ENCODE assay signal across 9 cellular contexts in the genomic region with DNA sequence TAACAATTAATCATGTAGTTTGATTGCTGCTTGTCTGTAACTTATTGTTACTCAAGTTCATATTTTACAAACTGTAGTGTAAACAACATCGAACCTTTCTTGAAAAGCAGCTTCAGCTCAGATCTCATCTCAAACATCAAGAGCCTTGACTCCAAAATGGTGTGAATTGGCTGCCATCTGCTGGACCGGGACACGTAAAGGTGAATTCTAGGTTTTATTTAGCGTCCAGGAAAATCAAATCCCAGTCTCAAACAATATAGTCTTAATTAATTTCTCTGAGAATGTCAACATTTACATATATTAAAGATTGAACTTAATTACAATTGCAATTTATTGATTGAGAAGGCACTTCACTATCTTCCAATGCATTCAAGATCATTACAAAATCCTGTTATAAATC.
DNase-seq lines count a peak whose midpoint lies in the region; ATAC-seq, FAIRE-seq and TF ChIP-seq lines count a peak whose summit lies in the region.
"Had no signal": no experiment of that assay in that cellular context is flagged by ENCODE, and none has a peak within 500 bp of the region (broad histone marks: within the 10 kb centered on the region; RNA-seq: fewer than 3 reads in every experiment).

No MANE protein-coding gene starts in this region.

- H3K4me3 ChIP-seq in MM.1S (ENCODE audit: low read length), result no peak overlapping the region
- H3K4me3 ChIP-seq in spleen, result no peak overlapping the region

- H3K9ac ChIP-seq in MM.1S (ENCODE audit: low read length), result no peak overlapping the region

- H3K4me3 Mint-ChIP-seq in immature natural killer cell, result no peak overlapping the region
- H3K4me3 Mint-ChIP-seq: memory B cell had no signal

- TF ChIP-seq POLR2A in spleen (IDR thresholded peaks at IDR 0.05), result no peak

- no peaks in the 10 kb centered on the region for H3K36me3 ChIP-seq in MM.1S (replicated peaks; ENCODE audit: insufficient read depth, low read length)
- H3K36me3 ChIP-seq in spleen, result no peaks in the 10 kb centered on the region

- ATAC-seq in HG03139 (IDR thresholded peaks at IDR 0.05; ENCODE audit: unreplicated experiment), result no peak

- no peaks in the 10 kb centered on the region for H3K36me3 Mint-ChIP-seq in immature natural killer cell
- H3K36me3 Mint-ChIP-seq: memory B cell had no signal

- H3K27ac Mint-ChIP-seq in immature natural killer cell, result no peak overlapping the region
- H3K27ac Mint-ChIP-seq: memory B cell had no signal

- H3K27me3 ChIP-seq in MM.1S (replicated peaks; ENCODE audit: insufficient read depth, low read length), result no peaks in the 10 kb centered on the region
- peaks cover 0 to 22% (median 0%) of the 10 kb centered on the region in 7 donors for H3K27me3 ChIP-seq in spleen (replicated peaks in 1 of 7)

- no peaks in the 10 kb centered on the region for H3K9me3 Mint-ChIP-seq in immature natural killer cell
- H3K9me3 Mint-ChIP-seq: memory B cell had no signal

- 35 to 41% (median 39%) methylated on average over 4 of the region's 4 CpGs for WGBS in spleen, 5 donors

- in situ Hi-C loops in SK-MEL-5 (cut with HindIII; ENCODE audit: low pct_unique_long_range_greater_than_20kb, low sequenced_read_pairs), result no loop called here

- intact Hi-C loops in spleen (cut with DNase I; ENCODE audit: low total_unique reads), result no loop called here

- no peaks in the 10 kb centered on the region for H3K9me2 ChIP-seq in MM.1S (replicated peaks; ENCODE audit: insufficient read depth, low read length)

- H3F3A ChIP-seq in MM.1S (ENCODE audit: insufficient read depth, low read length), result no peaks in the 10 kb centered on the region

- TF ChIP-seq CTCF in D721Med (IDR thresholded peaks at IDR 0.05; ENCODE audit: insufficient read depth, missing control alignments) (peak; percentile 66), MM.1S (IDR thresholded peaks at IDR 0.05; ENCODE audit: low read length) (0 out of 2 replicates have a peak, but pooled peaks have one; percentile 13), spleen (IDR thresholded peaks at IDR 0.05 in 8 of 11, conservative IDR thresholded peaks at IDR 0.05 in 3 of 11) (no peak)

- no peak for DNase-seq in D721Med (ENCODE audit: insufficient read length, low spot score)
- DNase-seq in MM.1S, result peak; percentile 21
- peak; percentile 58 for DNase-seq in SK-MEL-5 (ENCODE audit: low read depth, low spot score)
- peak in 2 of 3 donors; percentile 4 to 12 for DNase-seq in immature natural killer cell
- DNase-seq in KG1 (lab: John Stamatoyannopoulos, UW), result no peak
- DNase-seq in spleen, result no peak
- no peak for DNase-seq in GDM1 (lab: John Stamatoyannopoulos, UW)

- H3K27me3 Mint-ChIP-seq in immature natural killer cell (ENCODE audit: low read depth in 3 of 3), result peaks cover 3 to 9% (median 9%) of the 10 kb centered on the region in 3 donors

- H4K20me1 ChIP-seq in MM.1S (ENCODE audit: insufficient read depth, low read length), result no peaks in the 10 kb centered on the region

- H3K4me1 ChIP-seq in MM.1S (ENCODE audit: low read length) (no peaks in the 10 kb centered on the region), spleen (no peaks in the 10 kb centered on the region)

- no peak overlapping the region for H3K27ac ChIP-seq in MM.1S (ENCODE audit: low read length)
- H3K27ac ChIP-seq in spleen, result no peak overlapping the region

- H3K4me2 ChIP-seq in MM.1S (ENCODE audit: low read depth, low read length), result no peak overlapping the region

- H3K4me1 Mint-ChIP-seq in immature natural killer cell, result no peaks in the 10 kb centered on the region
- H3K4me1 Mint-ChIP-seq: memory B cell had no signal

- no peaks in the 10 kb centered on the region for H3K79me2 ChIP-seq in MM.1S (ENCODE audit: low read length)

- H3K9me3 ChIP-seq in MM.1S (replicated peaks; ENCODE audit: insufficient read depth, low read length) (no peaks in the 10 kb centered on the region), spleen (no peaks in the 10 kb centered on the region)

- H2AFZ ChIP-seq in MM.1S (ENCODE audit: low read length), result no peak overlapping the region

- peak; percentile 92 for FAIRE-seq in D721Med (lab: Jason Lieb, UNC)

Comparison
In these comparisons a context has a peak if more than half of its experiments do, and no peak if none do; other contexts are left out.
1. DNase-seq: peak in MM.1S (single experiment), SK-MEL-5 (single experiment) and immature natural killer cell (2 of 3); none in D721Med (single experiment), KG1 (single experiment), spleen (single experiment) and GDM1 (single experiment).
2. CTCF ChIP-seq: peak in D721Med (single experiment) and MM.1S (single experiment); none in spleen (0 of 11).